ENCODE assay signal across 28 cellular contexts in genomic region chr6:125855783-125856182, GRCh38.
"Had no signal": no experiment of that assay in that cellular context is flagged by ENCODE, and none has a peak within 500 bp of the region (broad histone marks: within the 10 kb centered on the region; RNA-seq: fewer than 3 reads in every experiment).

No MANE protein-coding gene starts in this region.

- ATAC-seq: activated CD4-positive, CD25-positive, alpha-beta regulatory T cell treated with anti-CD3 and anti-CD28 coated beads, Interleukin-2, amount 50 U/mL, for 24 hours; gastroesophageal sphincter; heart right ventricle; T-helper 17 cell had no signal

- H3K27me3 Mint-ChIP-seq: activated B cell treated with CpG ODN at 0.5 μM for 24 hours; activated CD4-positive, alpha-beta memory T cell treated with anti-CD3 and anti-CD28 coated beads, Interleukin-2, amount 10 ng/mL, durations not matched to agents 7 days and 5 days; activated CD4-positive, alpha-beta T cell treated with anti-CD3 and anti-CD28 coated beads, Interleukin-2, amount 10 ng/mL, durations not matched to agents 7 days and 5 days; activated naive CD8-positive, alpha-beta T cell; brain; T-helper 17 cell had no signal

- H3K4me3 Mint-ChIP-seq: activated B cell treated with CpG ODN at 0.5 μM for 24 hours; activated CD4-positive, alpha-beta memory T cell treated with anti-CD3 and anti-CD28 coated beads, Interleukin-2, amount 10 ng/mL, durations not matched to agents 7 days and 5 days; activated CD4-positive, alpha-beta T cell treated with anti-CD3 and anti-CD28 coated beads, Interleukin-2, amount 10 ng/mL, durations not matched to agents 7 days and 5 days; activated naive CD8-positive, alpha-beta T cell; brain; T-helper 17 cell; T-helper 2 cell treated with Interferon-gamma antibody and Interleukin-4, amounts not matched to agents 5 μg/mL and 100 μg/mL, for 36 hours had no signal

- FAIRE-seq: endometrium, endothelial cell of umbilical vein had no signal

- DNase-seq: activated B cell treated with CpG ODN at 0.5 μM for 24 hours; activated CD4-positive, alpha-beta memory T cell treated with anti-CD3 and anti-CD28 coated beads, Interleukin-2, amount 10 ng/mL, durations not matched to agents 7 days and 5 days; activated CD4-positive, alpha-beta T cell treated with anti-CD3 and anti-CD28 coated beads for 4 hours; activated CD4-positive, alpha-beta T cell treated with anti-CD3 and anti-CD28 coated beads, Interleukin-2, amount 10 ng/mL, durations not matched to agents 7 days and 5 days; activated CD4-positive, alpha-beta T cell treated with anti-CD3 and anti-CD28 coated beads, Interleukin-2, amount 50 U/mL, for 4 hours; activated effector memory CD4-positive, alpha-beta T cell treated with Interleukin-2 at 50 U/mL for 16 hours; activated gamma-delta T cell treated with Interleukin-2 at 50 U/mL for 16 hours; activated naive CD4-positive, alpha-beta T cell treated with anti-CD3 and anti-CD28 coated beads, Interleukin-2, amount 50 U/mL, for 16 hours; activated naive CD4-positive, alpha-beta T cell treated with Interleukin-2 at 50 U/mL for 16 hours; activated T-cell treated with anti-CD3 and anti-CD28 coated beads, Interleukin-2, amount 50 U/mL, for 1 hour; activated T-cell treated with anti-CD3 and anti-CD28 coated beads, Interleukin-2, amount 50 U/mL, for 48 hours; central memory CD4-positive, alpha-beta T cell; cerebellar nuclear complex; colonic mucosa; effector CD8-positive, alpha-beta T cell; esophagus squamous epithelium; foreskin melanocyte; heart right ventricle; T-helper 17 cell; T1000; WERI-Rb-1 had no signal

- H3K27ac Mint-ChIP-seq: activated B cell treated with CpG ODN at 0.5 μM for 24 hours; activated CD4-positive, alpha-beta memory T cell treated with anti-CD3 and anti-CD28 coated beads, Interleukin-2, amount 10 ng/mL, durations not matched to agents 7 days and 5 days; activated CD4-positive, alpha-beta T cell treated with anti-CD3 and anti-CD28 coated beads, Interleukin-2, amount 10 ng/mL, durations not matched to agents 7 days and 5 days; activated naive CD8-positive, alpha-beta T cell; brain; T-helper 2 cell treated with Interferon-gamma antibody and Interleukin-4, amounts not matched to agents 5 μg/mL and 100 μg/mL, for 36 hours had no signal

- H3K4me1 Mint-ChIP-seq: brain had no signal
